Comparison of ENCODE assay signal across 18 cellular contexts in genomic region chr10:77157248-77158019, GRCh38.
A peak's percentile ranks its signal among the peaks of the same experiment; 100 is the strongest.
DNase-seq lines count a peak whose midpoint lies in the region; ATAC-seq, FAIRE-seq and TF ChIP-seq lines count a peak whose summit lies in the region.
"Had no signal": no experiment of that assay in that cellular context is flagged by ENCODE, and none has a peak within 500 bp of the region (broad histone marks: within the 10 kb centered on the region; RNA-seq: fewer than 3 reads in every experiment).

No MANE protein-coding gene starts in this region.

- FAIRE-seq in astrocyte (lab: Jason Lieb, UNC) (no peak), small intestine (lab: Jason Lieb, UNC) (no peak)

- no peaks in the 10 kb centered on the region for H4K20me1 ChIP-seq in astrocyte (ENCODE audit: insufficient read depth, low read length)

- WGBS in small intestine, 3 donors: 36 to 64% (median 46%) methylated on average over 9 of the region's 9 CpGs

- H3K27me3 ChIP-seq in astrocyte (ENCODE audit: insufficient read depth, low read length): no peaks in the 10 kb centered on the region
- H3K27me3 ChIP-seq in small intestine (ENCODE audit: control insufficient read depth in 2 of 2, insufficient read depth in 2 of 2, low read length in 2 of 2): no peaks in the 10 kb centered on the region
- H3K27me3 ChIP-seq: SJSA1 had no signal

- TF ChIP-seq CTCF in HFFc6 (IDR thresholded peaks at IDR 0.05) (no peak), astrocyte (IDR thresholded peaks at IDR 0.05; ENCODE audit: insufficient read depth, low read depth, low read length) (no peak)

- H3K36me3 ChIP-seq in astrocyte (ENCODE audit: insufficient read depth, low read length) (no peaks in the 10 kb centered on the region), small intestine (ENCODE audit: control insufficient read depth in 2 of 2, insufficient read depth in 2 of 2, low read length in 2 of 2) (no peaks in the 10 kb centered on the region)
- H3K36me3 ChIP-seq: SJSA1 had no signal

- H3K9me3 Mint-ChIP-seq in HFFc6 (no peaks in the 10 kb centered on the region), astrocyte (ENCODE audit: unreplicated experiment) (no peaks in the 10 kb centered on the region)
- H3K9me3 Mint-ChIP-seq: activated CD4-positive, alpha-beta memory T cell treated with anti-CD3 and anti-CD28 coated beads, Interleukin-2, amount 10 ng/mL, durations not matched to agents 7 days and 5 days; activated naive CD4-positive, alpha-beta T cell treated with anti-CD3 and anti-CD28 coated beads, Interleukin-2, amount 50 U/mL, for 24 hours; activated T-cell treated with anti-CD3 and anti-CD28 coated beads, Interleukin-2, amount 50 U/mL, for 72 hours; brain; H9 had no signal

- H3K27me3 Mint-ChIP-seq in HFFc6 (ENCODE audit: insufficient read depth) (peaks cover 6% of the 10 kb centered on the region), astrocyte (ENCODE audit: low read depth, unreplicated experiment) (no peaks in the 10 kb centered on the region)
- H3K27me3 Mint-ChIP-seq: activated CD4-positive, alpha-beta memory T cell treated with anti-CD3 and anti-CD28 coated beads, Interleukin-2, amount 10 ng/mL, durations not matched to agents 7 days and 5 days; activated naive CD4-positive, alpha-beta T cell treated with anti-CD3 and anti-CD28 coated beads, Interleukin-2, amount 50 U/mL, for 24 hours; brain had no signal

- no peak overlapping the region for H3K4me3 ChIP-seq in astrocyte (ENCODE audit: insufficient read depth, low read depth, low read length)
- H3K4me3 ChIP-seq in small intestine (ENCODE audit: low read depth in 1 of 2, low read length in 2 of 2): no peak overlapping the region
- H3K4me3 ChIP-seq: SJSA1 had no signal

- peak overlapping the region; percentile 70 for H3K27ac ChIP-seq in astrocyte (ENCODE audit: low read depth, low read length)
- H3K27ac ChIP-seq in small intestine (ENCODE audit: low read depth in 1 of 2, low read length in 1 of 2): no peak overlapping the region
- H3K27ac ChIP-seq: SJSA1 had no signal

- H3K4me1 Mint-ChIP-seq in HFFc6 (ENCODE audit: low read depth): peaks cover 42% of the 10 kb centered on the region
- H3K4me1 Mint-ChIP-seq in astrocyte (ENCODE audit: low read depth, unreplicated experiment): peaks cover 49% of the 10 kb centered on the region
- H3K4me1 Mint-ChIP-seq: activated CD4-positive, alpha-beta memory T cell treated with anti-CD3 and anti-CD28 coated beads, Interleukin-2, amount 10 ng/mL, durations not matched to agents 7 days and 5 days; activated naive CD4-positive, alpha-beta T cell treated with anti-CD3 and anti-CD28 coated beads, Interleukin-2, amount 50 U/mL, for 24 hours had no signal

- no peaks in the 10 kb centered on the region for H3K79me2 ChIP-seq in astrocyte (ENCODE audit: insufficient read depth, low read length)

- H3K9me3 ChIP-seq in astrocyte (ENCODE audit: insufficient read depth, low read depth, low read length) (no peaks in the 10 kb centered on the region), small intestine (ENCODE audit: control insufficient read depth, low read depth) (no peaks in the 10 kb centered on the region)
- H3K9me3 ChIP-seq: SJSA1 had no signal

- DNase-seq in HFFc6: no peak
- peak; percentile 81 for DNase-seq in astrocyte (ENCODE audit: low read depth)
- DNase-seq in islet precursor cell: peak; percentile 51
- DNase-seq in small intestine: peak; percentile 44
- DNase-seq in NCI-H2227 (lab: John Stamatoyannopoulos, UW; ENCODE audit: unreplicated experiment): no peak
- no peak for DNase-seq in NCI-H1105 treated with DMSO at 0.1 percent for 48 hours (lab: John Stamatoyannopoulos, UW)
- no peak for DNase-seq in cerebellar cortex (ENCODE audit: low spot score)
- DNase-seq: activated CD4-positive, alpha-beta memory T cell treated with anti-CD3 and anti-CD28 coated beads, Interleukin-2, amount 10 ng/mL, durations not matched to agents 7 days and 5 days; activated T-cell treated with anti-CD3 and anti-CD28 coated beads, Interleukin-2, amount 50 U/mL, for 72 hours; H9; NCI-H1417 treated with DMSO at 0.1 percent for 48 hours; NCI-H2171; NCI-H748 treated with DMSO at 0.1 percent for 48 hours; OCI-M1 had no signal

- ATAC-seq in HG02571 (IDR thresholded peaks at IDR 0.05; ENCODE audit: unreplicated experiment): no peak
- ATAC-seq: activated T-cell treated with anti-CD3 and anti-CD28 coated beads, Interleukin-2, amount 50 U/mL, for 72 hours had no signal

- H3K36me3 Mint-ChIP-seq in HFFc6 (ENCODE audit: low read depth): 0 out of 2 replicates have a peak, but pooled peaks cover 4% of the 10 kb centered on the region
- peaks cover 2% of the 10 kb centered on the region for H3K36me3 Mint-ChIP-seq in astrocyte (ENCODE audit: low read depth, unreplicated experiment)
- H3K36me3 Mint-ChIP-seq: activated naive CD4-positive, alpha-beta T cell treated with anti-CD3 and anti-CD28 coated beads, Interleukin-2, amount 50 U/mL, for 24 hours; brain had no signal

- H2AFZ ChIP-seq in astrocyte (ENCODE audit: low read depth, low read length): no peak overlapping the region

- H3K27ac Mint-ChIP-seq in HFFc6 (peak overlapping the region; percentile 88), astrocyte (ENCODE audit: unreplicated experiment) (peak overlapping the region; percentile 93)
- H3K27ac Mint-ChIP-seq: activated CD4-positive, alpha-beta memory T cell treated with anti-CD3 and anti-CD28 coated beads, Interleukin-2, amount 10 ng/mL, durations not matched to agents 7 days and 5 days; activated naive CD4-positive, alpha-beta T cell treated with anti-CD3 and anti-CD28 coated beads, Interleukin-2, amount 50 U/mL, for 24 hours; activated T-cell treated with anti-CD3 and anti-CD28 coated beads, Interleukin-2, amount 50 U/mL, for 72 hours; H9 had no signal

- H3K4me1 ChIP-seq in astrocyte (ENCODE audit: insufficient read depth, low read length) (peaks cover 52% of the 10 kb centered on the region), small intestine (ENCODE audit: control insufficient read depth in 2 of 2, insufficient read depth in 1 of 2, low read depth in 1 of 2, low read length in 1 of 2) (no peaks in the 10 kb centered on the region)

- H3K4me2 ChIP-seq in astrocyte (ENCODE audit: low read length): peak overlapping the region; percentile 36

- peak overlapping the region; percentile 15; the same call in 1 of the 2 replicates for H3K4me3 Mint-ChIP-seq in HFFc6
- H3K4me3 Mint-ChIP-seq in astrocyte (ENCODE audit: unreplicated experiment): no peak overlapping the region
- H3K4me3 Mint-ChIP-seq: activated CD4-positive, alpha-beta memory T cell treated with anti-CD3 and anti-CD28 coated beads, Interleukin-2, amount 10 ng/mL, durations not matched to agents 7 days and 5 days; activated naive CD4-positive, alpha-beta T cell treated with anti-CD3 and anti-CD28 coated beads, Interleukin-2, amount 50 U/mL, for 24 hours; activated T-cell treated with anti-CD3 and anti-CD28 coated beads, Interleukin-2, amount 50 U/mL, for 72 hours; brain; H9 had no signal

- peak overlapping the region; percentile 2 for H3K9ac ChIP-seq in astrocyte (ENCODE audit: low read length)

Comparison
In these comparisons a context has a peak if more than half of its experiments do, and no peak if none do; other contexts are left out.
1. DNase-seq: peak in astrocyte (single experiment), islet precursor cell (single experiment) and small intestine (single experiment); none in HFFc6 (single experiment), NCI-H2227 (single experiment), NCI-H1105 treated with DMSO at 0.1 percent for 48 hours (single experiment) and cerebellar cortex (single experiment).